In the genomic region with DNA sequence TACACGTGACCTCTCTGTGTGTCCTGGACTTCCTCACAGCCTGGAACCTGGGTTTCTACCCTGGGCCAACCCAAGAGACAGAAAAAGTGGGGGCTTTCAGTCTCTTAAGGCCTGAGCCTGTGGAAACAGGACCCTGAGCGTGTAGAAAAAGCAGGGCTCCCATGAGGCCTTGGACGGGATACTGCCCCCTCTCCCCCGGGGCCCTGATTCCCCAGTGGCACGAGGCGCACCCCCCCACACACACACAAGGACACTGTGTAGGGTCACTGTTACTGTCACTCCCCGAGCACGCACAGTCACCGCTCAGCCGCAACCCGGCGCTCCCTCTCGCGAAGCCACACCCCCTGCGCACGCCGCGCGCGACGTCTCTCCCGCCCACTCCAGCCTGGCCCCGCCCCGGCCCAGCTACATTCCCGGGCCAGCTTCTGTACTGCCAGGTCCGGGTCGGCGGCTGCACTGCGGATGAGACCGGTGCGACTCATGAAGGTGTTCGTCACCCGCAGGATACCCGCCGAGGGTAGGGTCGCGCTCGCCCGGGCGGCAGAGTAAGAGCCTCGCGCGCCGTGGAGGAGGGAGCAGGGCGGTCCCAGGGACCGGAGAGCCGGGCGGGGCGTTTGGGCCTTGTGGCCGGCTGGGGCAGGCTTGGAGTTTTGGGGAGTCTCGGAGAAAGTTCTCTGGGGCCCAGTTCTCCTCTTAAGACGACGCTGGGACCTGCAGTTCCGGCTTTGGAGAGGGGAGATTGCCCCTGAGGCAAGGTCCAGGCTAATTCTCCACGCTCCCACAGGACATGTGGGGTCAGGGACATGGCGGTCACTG, we compare ENCODE assay signal across 7 cellular contexts. TPM values are rescaled to one million over a fixed set of nuclear protein-coding genes. Genes with fewer than 3 reads are reported as not detected.
DNase-seq lines count a peak whose midpoint lies in the region; ATAC-seq and TF ChIP-seq lines count a peak whose summit lies in the region.

A gene (plus strand): TSS at position 408 of the 816 bp plus-strand sequence. CDS start 55 bp downstream, at position 463.

- TF ChIP-seq POLR2A in GM18505 (IDR thresholded peaks at IDR 0.05; ENCODE audit: borderline replicate concordance, extremely low read depth, insufficient read depth, insufficient read length) = peak; percentile 78

- no peak for TF ChIP-seq CTCF in astrocyte of the cerebellum (IDR thresholded peaks at IDR 0.05; ENCODE audit: low read depth, low read length, missing control alignments)

- DNase-seq in NCI-H1930 (lab: John Stamatoyannopoulos, UW) (peak; percentile 69 to 79), T-helper 9 cell (peak; percentile 86), astrocyte of the cerebellum (ENCODE audit: low read depth) (no peak), hippocampal formation (lab: John Stamatoyannopoulos, UW) (peak; percentile 90 to 93), sciatic nerve (ENCODE audit: low spot score) (peak; percentile 94)

- intact Hi-C loops in sciatic nerve (cut with DNase I) = no loop called here

- peak within 1 kb of the TSS; percentile 80 for H3K4me3 ChIP-seq in astrocyte of the cerebellum (ENCODE audit: low read depth, low read length)

- ATAC-seq in GM18505 (IDR thresholded peaks at IDR 0.05; ENCODE audit: unreplicated experiment) (peak; percentile 95), HG02885 (IDR thresholded peaks at IDR 0.05; ENCODE audit: poor library complexity, unreplicated experiment) (peak; percentile 97), sciatic nerve (peak; percentile 98)

- in situ Hi-C loops in astrocyte of the cerebellum (cut with HindIII; ENCODE audit: low sequenced_read_pairs) = no loop called here

RNA-seq across cellular contexts. Expression of the gene that starts here (rescaled TPM):
- 90.7 TPM for total RNA-seq in sciatic nerve
